ENCODE assay signal across 9 cellular contexts in the genomic region with DNA sequence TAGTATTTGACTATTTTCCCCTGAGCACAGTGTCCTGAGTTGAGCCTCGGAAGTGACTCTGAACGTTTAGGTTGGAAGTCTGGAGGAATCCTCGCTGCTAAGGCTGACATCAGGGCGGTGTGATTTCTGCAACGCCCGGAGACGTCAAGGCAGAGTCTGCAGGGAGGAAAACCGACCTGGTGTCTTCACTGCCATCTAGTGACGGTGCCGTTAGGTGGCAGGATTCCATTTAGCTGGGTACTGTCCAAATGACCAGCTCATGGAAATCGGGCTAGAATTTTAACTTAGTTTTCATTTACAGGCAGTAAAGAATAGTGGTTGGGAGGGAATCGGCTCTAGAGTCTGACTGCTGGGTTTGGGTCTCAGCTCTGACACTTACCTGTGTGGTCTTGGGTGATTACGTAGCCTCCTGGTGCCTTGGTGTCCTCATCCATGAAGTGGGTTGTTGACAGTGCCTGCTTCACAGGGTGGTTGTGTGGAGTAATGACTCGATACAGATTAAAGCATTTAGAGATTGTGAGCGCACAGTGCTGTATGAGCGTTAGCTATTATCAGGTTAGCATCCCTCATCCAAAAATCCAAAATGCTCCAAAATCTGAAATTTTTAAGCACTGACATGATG. TPM values are rescaled to one million over a fixed set of nuclear protein-coding genes. Genes with fewer than 3 reads are reported as not detected.
A peak's percentile ranks its signal among the peaks of the same experiment; 100 is the strongest.
DNase-seq lines count a peak whose midpoint lies in the region; ATAC-seq and TF ChIP-seq lines count a peak whose summit lies in the region.
"Had no signal": no experiment of that assay in that cellular context is flagged by ENCODE, and none has a peak within 500 bp of the region (broad histone marks: within the 10 kb centered on the region; RNA-seq: fewer than 3 reads in every experiment).

No MANE protein-coding gene starts in this region.

- peaks cover 2% of the 10 kb centered on the region for H3K27me3 Mint-ChIP-seq in neural progenitor cell (ENCODE audit: insufficient read depth, low read depth)
- H3K27me3 Mint-ChIP-seq in CD8-positive, alpha-beta memory T cell = peaks cover 12 to 44% of the 10 kb centered on the region in 2 donors

- H3K36me3 Mint-ChIP-seq in neural progenitor cell = no peaks in the 10 kb centered on the region
- no peaks in the 10 kb centered on the region for H3K36me3 Mint-ChIP-seq in CD8-positive, alpha-beta memory T cell

- POLR2A ChIA-PET in CD8-positive, alpha-beta memory T cell (lab: Charles Lee) = no interaction called here

- H3K9ac ChIP-seq in neural progenitor cell = no peak overlapping the region

- H3K27me3 ChIP-seq in HL-60 (ENCODE audit: insufficient read depth, poor library complexity, severe bottlenecking) (no peaks in the 10 kb centered on the region), esophagus muscularis mucosa (no peaks in the 10 kb centered on the region), neural progenitor cell (peaks cover 11% of the 10 kb centered on the region)
- no peaks in the 10 kb centered on the region for H3K27me3 ChIP-seq in CD8-positive, alpha-beta memory T cell (ENCODE audit: insufficient read depth, low read length, poor library complexity, severe bottlenecking)

- peak; percentile 8 to 52 (median 8) for DNase-seq in NCI-H1417 (lab: John Stamatoyannopoulos, UW)
- no peak for DNase-seq in NCI-H1417 treated with DMSO at 0.1 percent for 48 hours (lab: John Stamatoyannopoulos, UW)
- peak in 1 of 2 experiments; percentile 47 for DNase-seq in HL-60 (ENCODE audit: low read depth in 1 of 2, low spot score in 1 of 2)
- peak; percentile 4 for DNase-seq in SKM-1 (lab: John Stamatoyannopoulos, UW; ENCODE audit: unreplicated experiment)
- no peak for DNase-seq in esophagus muscularis mucosa (ENCODE audit: extremely low spot score)
- DNase-seq in neural progenitor cell (ENCODE audit: low spot score) = peak; percentile 77
- no peak for DNase-seq in CD8-positive, alpha-beta memory T cell

- H4K20me1 ChIP-seq in neural progenitor cell (ENCODE audit: low read depth) = no peaks in the 10 kb centered on the region

- peaks cover 3% of the 10 kb centered on the region for H3K4me1 Mint-ChIP-seq in neural progenitor cell
- peaks cover 0 to 6% (median 3%) of the 10 kb centered on the region in 3 donors for H3K4me1 Mint-ChIP-seq in CD8-positive, alpha-beta memory T cell

- H3K4me3 ChIP-seq in HL-60 (replicated peaks; ENCODE audit: insufficient read depth, low read length) (no peak overlapping the region), esophagus muscularis mucosa (no peak overlapping the region), neural progenitor cell (no peak overlapping the region)
- H3K4me3 ChIP-seq in CD8-positive, alpha-beta memory T cell (ENCODE audit: low read length) = no peak overlapping the region
- H3K4me3 ChIP-seq: skin epidermis had no signal

- H3K4me1 ChIP-seq in esophagus muscularis mucosa = peaks cover 0 to 14% (median 13%) of the 10 kb centered on the region in 4 donors
- no peaks in the 10 kb centered on the region for H3K4me1 ChIP-seq in neural progenitor cell
- no peaks in the 10 kb centered on the region for H3K4me1 ChIP-seq in CD8-positive, alpha-beta memory T cell (ENCODE audit: insufficient read depth, low read length)

- H3K27ac Mint-ChIP-seq in neural progenitor cell = peak overlapping the region; percentile 86
- no peak overlapping the region for H3K27ac Mint-ChIP-seq in CD8-positive, alpha-beta memory T cell

- TF ChIP-seq EP300 in esophagus muscularis mucosa (IDR thresholded peaks at IDR 0.05) = no peak

- H3F3A ChIP-seq in neural progenitor cell (ENCODE audit: low read depth) = no peaks in the 10 kb centered on the region

- H3K4me3 Mint-ChIP-seq in neural progenitor cell = peak overlapping the region; percentile 46
- no peak overlapping the region for H3K4me3 Mint-ChIP-seq in CD8-positive, alpha-beta memory T cell

- 37% methylated on average over 9 of the region's 16 CpGs for WGBS in esophagus muscularis mucosa

- H3K4me2 ChIP-seq in neural progenitor cell = no peak overlapping the region

- ATAC-seq in HG03521 (IDR thresholded peaks at IDR 0.05; ENCODE audit: unreplicated experiment) = no peak

- peaks cover 9% of the 10 kb centered on the region for H3K9me3 Mint-ChIP-seq in neural progenitor cell
- peaks cover 2 to 10% (median 8%) of the 10 kb centered on the region in 5 donors for H3K9me3 Mint-ChIP-seq in CD8-positive, alpha-beta memory T cell

- H3K36me3 ChIP-seq in esophagus muscularis mucosa = no peaks in the 10 kb centered on the region
- no peaks in the 10 kb centered on the region for H3K36me3 ChIP-seq in neural progenitor cell
- no peaks in the 10 kb centered on the region for H3K36me3 ChIP-seq in CD8-positive, alpha-beta memory T cell (ENCODE audit: insufficient read depth, low read length)

- CTCF ChIA-PET in CD8-positive, alpha-beta memory T cell (lab: Charles Lee) = interaction anchor here (0.6 to 4.1 kb wide), 3 partner anchors 12 to 377 kb away, joined by 3 to 20 read pairs (median 6); no protein-coding TSS in a partner anchor

- intact Hi-C loops in esophagus muscularis mucosa (cut with DNase I) = no loop called here

- H2AFZ ChIP-seq in neural progenitor cell (replicated peaks) = no peak overlapping the region

- TF ChIP-seq CTCF in HL-60 (IDR thresholded peaks at IDR 0.05; ENCODE audit: insufficient read depth, low read length) (peak; percentile 81), esophagus muscularis mucosa (IDR thresholded peaks at IDR 0.05) (peak; percentile 66 to 77 (median 71)), neural progenitor cell (IDR thresholded peaks at IDR 0.05) (peak; percentile 75)

- TF ChIP-seq POLR2A in esophagus muscularis mucosa (IDR thresholded peaks at IDR 0.05; ENCODE audit: low read depth) = no peak

- no peak overlapping the region for H3K27ac ChIP-seq in HL-60 (replicated peaks)
- peak overlapping the region; percentile 6 to 55 (median 30) for H3K27ac ChIP-seq in esophagus muscularis mucosa (replicated peaks in 1 of 4)
- no peak overlapping the region for H3K27ac ChIP-seq in neural progenitor cell
- H3K27ac ChIP-seq in CD8-positive, alpha-beta memory T cell (ENCODE audit: low read depth, low read length) = no peak overlapping the region
- H3K27ac ChIP-seq: skin epidermis had no signal

- H3K9me3 ChIP-seq in esophagus muscularis mucosa (no peaks in the 10 kb centered on the region), neural progenitor cell (ENCODE audit: low read depth) (peaks cover 8% of the 10 kb centered on the region)
- no peaks in the 10 kb centered on the region for H3K9me3 ChIP-seq in CD8-positive, alpha-beta memory T cell (ENCODE audit: low read length)

- H3K79me2 ChIP-seq in neural progenitor cell (ENCODE audit: low read depth) = no peaks in the 10 kb centered on the region

RNA-seq across cellular contexts. Expression of a gene that starts 35.0 kb away (rescaled TPM):
- 100 to 1,000 TPM in 3 of 4 donors, 10 to 100 TPM in 1; 66.6 to 170 (median 120) TPM for total RNA-seq in esophagus muscularis mucosa
- not detected in 2 replicates for total RNA-seq in neural progenitor cell (ENCODE audit: low replicate concordance)
- total RNA-seq in CD8-positive, alpha-beta memory T cell = not detected
- polyA plus RNA-seq in CD8-positive, alpha-beta memory T cell = not detected

Comparison
In these comparisons a context has a peak if more than half of its experiments do, and no peak if none do; other contexts are left out.
1. DNase-seq: peak in NCI-H1417 (3 of 3), SKM-1 (single experiment) and neural progenitor cell (single experiment); none in NCI-H1417 treated with DMSO at 0.1 percent for 48 hours (single experiment), esophagus muscularis mucosa (single experiment) and CD8-positive, alpha-beta memory T cell (0 of 5).
2. H3K27ac ChIP-seq: peak in esophagus muscularis mucosa (4 of 4); none in HL-60 (single experiment), neural progenitor cell (single experiment) and CD8-positive, alpha-beta memory T cell (single experiment).
3. RNA of a gene that starts 35.0 kb away (total RNA-seq): 66.6 to 170 TPM in esophagus muscularis mucosa; not detected in neural progenitor cell and not detected in CD8-positive, alpha-beta memory T cell; every median in the first group is over 10 times any median in the second.
4. Peak in every context shown above with its lines, with median percentiles within 50 percentile points of each other: CTCF ChIP-seq.